16 cellular contexts compared by ENCODE assay signal in genomic region chr10:92876509-92877036, GRCh38. TPM values are rescaled to one million over a fixed set of nuclear protein-coding genes. Genes with fewer than 3 reads are reported as not detected.
DNase-seq lines count a peak whose midpoint lies in the region; ATAC-seq, FAIRE-seq and TF ChIP-seq lines count a peak whose summit lies in the region.
"Had no signal": no experiment of that assay in that cellular context is flagged by ENCODE, and none has a peak within 500 bp of the region (broad histone marks: within the 10 kb centered on the region; RNA-seq: fewer than 3 reads in every experiment).

No MANE protein-coding gene starts in this region.

- DNase-seq in activated CD4-positive, alpha-beta T cell treated with anti-CD3 and anti-CD28 coated beads, Interleukin-2, amount 10 ng/mL, durations not matched to agents 7 days and 5 days = no peak
- no peak for DNase-seq in activated CD4-positive, alpha-beta T cell treated with anti-CD3 and anti-CD28 coated beads for 4 hours
- DNase-seq in GM12892 (ENCODE audit: insufficient read length) (no peak), K562 (ENCODE audit: extremely low read depth in 1 of 4, low spot score in 3 of 4) (no peak), dedifferentiated amniotic fluid mesenchymal stem cell (ENCODE audit: extremely low spot score) (no peak), hepatocyte (ENCODE audit: low spot score) (no peak)
- DNase-seq: DMS79, MG63, NCI-H1048, NCI-H1436, NCI-H1930, NCI-H226, NCI-H524, PC-3 had no signal

- H3K4me2 ChIP-seq in K562 (ENCODE audit: insufficient read depth, low read length) = no peak overlapping the region
- no peak overlapping the region for H3K4me2 ChIP-seq in hepatocyte

- H3K9me1 ChIP-seq in K562 (ENCODE audit: control insufficient read depth, insufficient read depth, low read length) = no peaks in the 10 kb centered on the region

- H3K4me1 ChIP-seq in K562 (replicated peaks in 1 of 2; ENCODE audit: control insufficient read depth in 2 of 2, insufficient read depth in 2 of 2, low read length in 2 of 2) (peaks cover 0 to 12% of the 10 kb centered on the region in 2 experiments; a peak in 3 of 5 replicates), hepatocyte (ENCODE audit: insufficient read depth) (no peaks in the 10 kb centered on the region)

- WGBS in K562 (ENCODE audit: insufficient coverage, low coverage, missing lambda C conversion rate) = 24% methylated on average over 4 of the region's 4 CpGs
- whole genome bisulfite sequencing in hepatocyte (ENCODE audit: low lambda C conversion rate, missing lambda C conversion rate) = 71% methylated on average over 4 of the region's 4 CpGs

- H3K4me3 ChIP-seq in K562 (no peak overlapping the region), hepatocyte (no peak overlapping the region)
- H3K4me3 ChIP-seq: MG63 had no signal

- H4K20me1 ChIP-seq in K562 (replicated peaks; ENCODE audit: control insufficient read depth, insufficient read depth, low read length) (no peaks in the 10 kb centered on the region; the same call in none of the 2 replicates), hepatocyte (ENCODE audit: insufficient read depth, poor library complexity, severe bottlenecking) (no peaks in the 10 kb centered on the region)

- H3K9ac ChIP-seq in K562 (ENCODE audit: insufficient read depth in 1 of 2, low read depth in 2 of 2, low read length in 2 of 2) = no peak overlapping the region

- intact Hi-C loops in K562 (cut with micrococcal nuclease) = no loop called here

- peak; percentile 59 for ATAC-seq in K562
- ATAC-seq in stimulated activated memory B cell treated with anti-CD40 and anti-IgM and Interleukin-4, amounts not matched to agents 10 μg/mL and 1 μg/mL and 100 μg/mL, for 72 hours = no peak
- no peak for ATAC-seq in GM21367 (IDR thresholded peaks at IDR 0.05; ENCODE audit: unreplicated experiment)
- ATAC-seq: PC-3 had no signal

- H3K27me3 Mint-ChIP-seq in activated CD4-positive, alpha-beta T cell treated with anti-CD3 and anti-CD28 coated beads, Interleukin-2, amount 10 ng/mL, durations not matched to agents 7 days and 5 days = peaks cover 2% of the 10 kb centered on the region
- no peaks in the 10 kb centered on the region for H3K27me3 Mint-ChIP-seq in stimulated activated memory B cell treated with anti-CD40 and anti-IgM and Interleukin-4, amounts not matched to agents 10 μg/mL and 1 μg/mL and 100 μg/mL, for 72 hours

- no peaks in the 10 kb centered on the region for H3K9me2 ChIP-seq in hepatocyte (replicated peaks; ENCODE audit: insufficient read depth)

- peak; percentile 53 for FAIRE-seq in GM12892 (lab: Jason Lieb, UNC)
- FAIRE-seq in K562 (lab: Jason Lieb, UNC) = no peak

- TF ChIP-seq EP300 in K562 (IDR thresholded peaks at IDR 0.05; ENCODE audit: low read length) = no peak

- TF ChIP-seq CTCF in K562 (IDR thresholded peaks at IDR 0.05 in 2 of 3, conservative IDR thresholded peaks at IDR 0.05 in 1 of 3; ENCODE audit: insufficient read depth in 2 of 3, low read depth in 1 of 3, low read length in 3 of 3) = no peak
- TF ChIP-seq CTCF in hepatocyte (IDR thresholded peaks at IDR 0.05; ENCODE audit: poor library complexity) = no peak

- H3K9me3 Mint-ChIP-seq in activated CD4-positive, alpha-beta T cell treated with anti-CD3 and anti-CD28 coated beads, Interleukin-2, amount 10 ng/mL, durations not matched to agents 7 days and 5 days = no peaks in the 10 kb centered on the region
- no peaks in the 10 kb centered on the region for H3K9me3 Mint-ChIP-seq in stimulated activated memory B cell treated with anti-CD40 and anti-IgM and Interleukin-4, amounts not matched to agents 10 μg/mL and 1 μg/mL and 100 μg/mL, for 72 hours

- no peak overlapping the region for H3K4me3 Mint-ChIP-seq in activated CD4-positive, alpha-beta T cell treated with anti-CD3 and anti-CD28 coated beads, Interleukin-2, amount 10 ng/mL, durations not matched to agents 7 days and 5 days
- no peak overlapping the region for H3K4me3 Mint-ChIP-seq in stimulated activated memory B cell treated with anti-CD40 and anti-IgM and Interleukin-4, amounts not matched to agents 10 μg/mL and 1 μg/mL and 100 μg/mL, for 72 hours

- H3K36me3 Mint-ChIP-seq in activated CD4-positive, alpha-beta T cell treated with anti-CD3 and anti-CD28 coated beads, Interleukin-2, amount 10 ng/mL, durations not matched to agents 7 days and 5 days (ENCODE audit: low read depth) = no peaks in the 10 kb centered on the region
- H3K36me3 Mint-ChIP-seq in stimulated activated memory B cell treated with anti-CD40 and anti-IgM and Interleukin-4, amounts not matched to agents 10 μg/mL and 1 μg/mL and 100 μg/mL, for 72 hours = no peaks in the 10 kb centered on the region

- in situ Hi-C loops in K562 (cut with MboI) = no loop called here

- no peak for TF ChIP-seq POLR2A in GM12892 (IDR thresholded peaks at IDR 0.05; ENCODE audit: low read depth, low read length)
- no peak for TF ChIP-seq POLR2A in K562 (conservative IDR thresholded peaks at IDR 0.05)

- peak overlapping the region; percentile 33 for H3K27ac Mint-ChIP-seq in activated CD4-positive, alpha-beta T cell treated with anti-CD3 and anti-CD28 coated beads, Interleukin-2, amount 10 ng/mL, durations not matched to agents 7 days and 5 days
- peak overlapping the region; percentile 32 for H3K27ac Mint-ChIP-seq in stimulated activated memory B cell treated with anti-CD40 and anti-IgM and Interleukin-4, amounts not matched to agents 10 μg/mL and 1 μg/mL and 100 μg/mL, for 72 hours

- H3K27me3 ChIP-seq in K562 (ENCODE audit: control insufficient read depth in 2 of 2, insufficient read depth in 2 of 2, low read length in 2 of 2) (no peaks in the 10 kb centered on the region), hepatocyte (no peaks in the 10 kb centered on the region)
- H3K27me3 ChIP-seq: MG63 had no signal

- peak overlapping the region; percentile 19; the same call in 1 of the 3 replicates for H3K27ac ChIP-seq in K562 (ENCODE audit: extremely low read depth, low read depth, low read length)
- no peak overlapping the region for H3K27ac ChIP-seq in hepatocyte

- peaks cover 26% of the 10 kb centered on the region for H3K4me1 Mint-ChIP-seq in activated CD4-positive, alpha-beta T cell treated with anti-CD3 and anti-CD28 coated beads, Interleukin-2, amount 10 ng/mL, durations not matched to agents 7 days and 5 days
- peaks cover 54% of the 10 kb centered on the region for H3K4me1 Mint-ChIP-seq in stimulated activated memory B cell treated with anti-CD40 and anti-IgM and Interleukin-4, amounts not matched to agents 10 μg/mL and 1 μg/mL and 100 μg/mL, for 72 hours

- BruUV-seq in K562 (replicated peaks; lab: Mats Ljungman, UMichigan) = no TSS peak

- H3K36me3 ChIP-seq in K562 (ENCODE audit: control insufficient read depth, insufficient read depth, low read length) (peaks cover 3% of the 10 kb centered on the region; the same call in 1 of the 3 replicates), hepatocyte (replicated peaks; ENCODE audit: insufficient read depth, low read depth) (no peaks in the 10 kb centered on the region)
- H3K36me3 ChIP-seq: MG63 had no signal

- POLR2A ChIA-PET in activated CD4-positive, alpha-beta T cell treated with anti-CD3 and anti-CD28 coated beads, Interleukin-2, amount 10 ng/mL, durations not matched to agents 7 days and 5 days (lab: Charles Lee) = no interaction called here
- POLR2A ChIA-PET in K562 (lab: Yijun Ruan, JAX) = no interaction called here

- H3K79me2 ChIP-seq in K562 (ENCODE audit: control insufficient read depth, insufficient read depth, low read length) (peaks cover 92% of the 10 kb centered on the region), hepatocyte (peaks cover 6% of the 10 kb centered on the region)

- H3K9me3 ChIP-seq in K562 (replicated peaks; ENCODE audit: control insufficient read depth, insufficient read depth, low read depth, low read length) (no peaks in the 10 kb centered on the region), hepatocyte (ENCODE audit: low read depth) (no peaks in the 10 kb centered on the region)
- H3K9me3 ChIP-seq: MG63 had no signal

- H2AFZ ChIP-seq in K562 (ENCODE audit: low read depth, low read length) (no peak overlapping the region), hepatocyte (no peak overlapping the region)

- CTCF ChIA-PET in activated CD4-positive, alpha-beta T cell treated with anti-CD3 and anti-CD28 coated beads, Interleukin-2, amount 10 ng/mL, durations not matched to agents 7 days and 5 days (lab: Charles Lee) = interaction anchor here (0.8 kb wide), 1 partner anchor 10 kb away, joined by 4 read pairs; no protein-coding TSS in a partner anchor
- CTCF ChIA-PET in K562 (lab: Yijun Ruan, JAX; ENCODE audit: low intra/inter-chr PET ratio) = no interaction called here

- no peak for TF ChIP-seq RAD21 in K562 (CRISPR knock-in tag; conservative IDR thresholded peaks at IDR 0.05 in 1 of 2, IDR thresholded peaks at IDR 0.05 in 1 of 2)

TF ChIP-seq in K562, 482 proteins besides CTCF, POLR2A, EP300 and RAD21:
- TF ChIP-seq ZNF24 (IDR thresholded peaks at IDR 0.05) = peak; percentile 57; the same call in 1 of the 2 replicates
- TF ChIP-seq NFE2 (IDR thresholded peaks at IDR 0.05; ENCODE audit: low read depth) = no peak

RNA-seq across cellular contexts. Expression of gene EXOC6, which starts 28.3 kb away (rescaled TPM):
- total RNA-seq in activated CD4-positive, alpha-beta T cell treated with anti-CD3 and anti-CD28 coated beads, Interleukin-2, amount 10 ng/mL, durations not matched to agents 7 days and 5 days = 10 to 100 TPM; 11.8 to 13.6 TPM
- 9.5 TPM for polyA plus RNA-seq in GM12892 (2012; ENCODE audit: missing spikeins)
- 16.4 and 84.1 TPM in 2 replicates for total RNA-seq in K562 (2011; cell fraction: chromatin; rRNA removed; ENCODE audit: low replicate concordance)
- total RNA-seq in K562 (2011; cell fraction: nucleolus; rRNA removed) = 24.0 and 28.2 TPM in 2 replicates
- 25.2 and 30.2 TPM in 2 replicates for total RNA-seq in K562 (2011; cell fraction: nucleoplasm; rRNA removed)
- 21.3 and 45.1 TPM in 2 replicates for total RNA-seq in K562 (2014; rRNA removed)
- total RNA-seq in K562 (2014; rRNA removed; fragmentation: Illumina TruSeq; extraction: Trizol) = 34.7 and 41.8 TPM in 2 replicates
- total RNA-seq in K562 (2015; rRNA removed; fragmentation: Illumina TruSeq; extraction: Trizol) = 30.1 and 34.7 TPM in 2 replicates
- 24.7 and 25.0 TPM in 2 replicates for total RNA-seq in K562 (2021)
- 24.9 and 42.5 TPM in 2 replicates for polyA plus RNA-seq in K562 (2011; rRNA removed)
- 3.8 and 8.0 TPM in 2 replicates for polyA plus RNA-seq in K562 (2011; cell fraction: cytosol; rRNA removed)
- 20.7 and 27.0 TPM in 2 replicates for polyA plus RNA-seq in K562 (2011; cell fraction: nucleus; rRNA removed)
- polyA plus RNA-seq in K562 (2012) = 20.9 and 30.9 TPM in 2 replicates
- polyA plus RNA-seq in K562 (2014; fragmentation: Illumina TruSeq; extraction: Trizol) = 40.4 and 42.8 TPM in 2 replicates
- 10 to 100 TPM; 13.9 to 17.0 TPM for polyA plus RNA-seq in K562 (2014; fragmentation: Nextera tagmentation; extraction: Ambion mirVana)
- 14.2 and 17.3 TPM in 2 replicates for polyA plus RNA-seq in K562 (2014; rRNA removed)
- polyA minus RNA-seq in K562 (2011; rRNA and poly(A)+ RNA removed) = 21.3 and 30.5 TPM in 2 replicates
- polyA minus RNA-seq in K562 (2011; cell fraction: cytosol; rRNA and poly(A)+ RNA removed) = 16.7 and 23.3 TPM in 2 replicates
- polyA minus RNA-seq in K562 (2011; cell fraction: nucleus; rRNA and poly(A)+ RNA removed) = 13.7 and 44.5 TPM in 2 replicates
- 11.7 and 16.0 TPM in 2 replicates for total RNA-seq in hepatocyte
- 4.0 and 5.8 TPM in 2 replicates for polyA plus RNA-seq in hepatocyte
